Comparison of ENCODE assay signal across 14 cellular contexts in genomic region chr12:19239616-19240234, GRCh38.
A peak's percentile ranks its signal among the peaks of the same experiment; 100 is the strongest.
DNase-seq lines count a peak whose midpoint lies in the region; ATAC-seq and TF ChIP-seq lines count a peak whose summit lies in the region.
"Had no signal": no experiment of that assay in that cellular context is flagged by ENCODE, and none has a peak within 500 bp of the region (broad histone marks: within the 10 kb centered on the region; RNA-seq: fewer than 3 reads in every experiment).

No MANE protein-coding gene starts in this region.

- CTCF ChIA-PET in AG04450 (lab: Charles Lee) = interaction anchor here (1.1 kb wide), 1 partner anchor 809 kb away, joined by 6 read pairs; no protein-coding TSS in a partner anchor

- H3K4me2 ChIP-seq in Karpas-422 (ENCODE audit: low read depth, low read length, poor library complexity, severe bottlenecking) (peak overlapping the region; percentile 68), mesendoderm (ENCODE audit: low read length) (no peak overlapping the region)

- no peak overlapping the region for H3K18ac ChIP-seq in mesendoderm (ENCODE audit: low read length)

- H3K79me2 ChIP-seq in Karpas-422 (ENCODE audit: low read length) = peaks cover 97% of the 10 kb centered on the region
- peaks cover 4% of the 10 kb centered on the region for H3K79me2 ChIP-seq in mesendoderm (ENCODE audit: control insufficient read depth, insufficient read depth, low read length)

- H3K9me3 ChIP-seq in AG04450 (ENCODE audit: control insufficient read depth, insufficient read depth, low read length) = no peaks in the 10 kb centered on the region
- no peaks in the 10 kb centered on the region for H3K9me3 ChIP-seq in Karpas-422 (ENCODE audit: low read length)
- H3K9me3 ChIP-seq: body of pancreas, HAP-1 had no signal

- POLR2A ChIA-PET in AG04450 (lab: Yijun Ruan, JAX) = no interaction called here

- no peak overlapping the region for H2BK5ac ChIP-seq in mesendoderm (ENCODE audit: low read length)

- ATAC-seq in HG03175 (IDR thresholded peaks at IDR 0.05; ENCODE audit: unreplicated experiment) = no peak
- no peak for ATAC-seq in HG03139 (IDR thresholded peaks at IDR 0.05; ENCODE audit: unreplicated experiment)
- ATAC-seq: activated T-cell treated with anti-CD3 and anti-CD28 coated beads, Interleukin-2, amount 50 U/mL, for 4 hours; body of pancreas had no signal

- H3K9me2 ChIP-seq in Karpas-422 (replicated peaks; ENCODE audit: insufficient read depth, low read length) = no peaks in the 10 kb centered on the region

- no peak overlapping the region for H2BK15ac ChIP-seq in mesendoderm (replicated peaks; ENCODE audit: low read depth)

- DNase-seq in AG04450 (ENCODE audit: low read depth, low spot score) (no peak), Karpas-422 (no peak), cardiac fibroblast (ENCODE audit: low read depth in 2 of 2) (peak; percentile 63 to 80), mesendoderm (peak; percentile 36), NCI-H2107 (lab: John Stamatoyannopoulos, UW) (no peak), GOT3 (lab: John Stamatoyannopoulos, UW) (no peak)
- DNase-seq: activated T-cell treated with anti-CD3 and anti-CD28 coated beads, Interleukin-2, amount 50 U/mL, for 4 hours; body of pancreas; MV-4-11 had no signal

- H2AFZ ChIP-seq in Karpas-422 (ENCODE audit: low read length) = no peak overlapping the region
- H2AFZ ChIP-seq: parathyroid adenoma had no signal

- H3K4ac ChIP-seq in mesendoderm (ENCODE audit: low read depth, low read length) = no peak overlapping the region

- H4K5ac ChIP-seq in mesendoderm (ENCODE audit: low read length) = no peak overlapping the region

- H3K36me3 ChIP-seq in Karpas-422 (ENCODE audit: insufficient read depth, low read length) (no peaks in the 10 kb centered on the region; the same call in 1 of the 2 replicates), mesendoderm (ENCODE audit: control insufficient read depth, insufficient read depth, low read length) (no peaks in the 10 kb centered on the region)
- H3K36me3 ChIP-seq: HAP-1 had no signal

- H3K9ac ChIP-seq in Karpas-422 (ENCODE audit: low read length) = no peak overlapping the region
- H3K9ac ChIP-seq in mesendoderm (ENCODE audit: low read length) = no peak overlapping the region
- H3K9ac ChIP-seq: parathyroid adenoma had no signal

- no peak overlapping the region for H2AK5ac ChIP-seq in mesendoderm (ENCODE audit: low read length)

- peaks cover 85% of the 10 kb centered on the region for H3K4me1 ChIP-seq in Karpas-422 (ENCODE audit: low read length)
- H3K4me1 ChIP-seq in mesendoderm (ENCODE audit: control insufficient read depth, low read depth, low read length) = no peaks in the 10 kb centered on the region
- H3K4me1 ChIP-seq: HAP-1 had no signal

- peaks cover 5% of the 10 kb centered on the region for H3K79me1 ChIP-seq in mesendoderm (ENCODE audit: low read length)

- H3K4me3 ChIP-seq in AG04450 (ENCODE audit: low read depth, low read length) = peak overlapping the region; percentile 20; the same call in 1 of the 2 replicates
- H3K4me3 ChIP-seq in Karpas-422 (ENCODE audit: low read length) = 0 out of 2 replicates have a peak overlapping the region, but pooled peaks have one; percentile 7
- H3K4me3 ChIP-seq in cardiac fibroblast (replicated peaks in 1 of 2; ENCODE audit: low read depth in 2 of 2, low read length in 2 of 2) = peak overlapping the region in 1 of 2 donors; percentile 22
- H3K4me3 ChIP-seq in mesendoderm (ENCODE audit: low read length) = no peak overlapping the region
- H3K4me3 ChIP-seq: body of pancreas, HAP-1 had no signal

- H3K23ac ChIP-seq in mesendoderm (ENCODE audit: low read length) = no peak overlapping the region

- H3K27ac ChIP-seq in AG04450 (ENCODE audit: low read depth, low read length) = peak overlapping the region; percentile 53
- peak overlapping the region; percentile 91 for H3K27ac ChIP-seq in Karpas-422 (ENCODE audit: low read length)
- H3K27ac ChIP-seq in mesendoderm (ENCODE audit: low read depth, low read length) = no peak overlapping the region
- H3K27ac ChIP-seq: body of pancreas, epithelial cell of prostate, parathyroid adenoma had no signal

- H2BK120ac ChIP-seq in mesendoderm (ENCODE audit: low read depth, low read length) = no peak overlapping the region

- no peak overlapping the region for H3K56ac ChIP-seq in mesendoderm (ENCODE audit: low read length)

- no peak overlapping the region for H4K8ac ChIP-seq in mesendoderm (ENCODE audit: low read depth, low read length)

- no peaks in the 10 kb centered on the region for H4K20me1 ChIP-seq in Karpas-422 (ENCODE audit: insufficient read depth, low read depth, low read length)

- H3K27me3 ChIP-seq in AG04450 (ENCODE audit: control insufficient read depth, insufficient read depth, low read length) (no peaks in the 10 kb centered on the region), Karpas-422 (ENCODE audit: low read length) (no peaks in the 10 kb centered on the region), mesendoderm (ENCODE audit: insufficient read depth, low read length, poor library complexity) (no peaks in the 10 kb centered on the region)
- H3K27me3 ChIP-seq: body of pancreas had no signal

- TF ChIP-seq CTCF in AG04450 (IDR thresholded peaks at IDR 0.05; ENCODE audit: low read depth, low read length) (no peak), cardiac fibroblast (IDR thresholded peaks at IDR 0.05; ENCODE audit: low read depth, low read length) (no peak)

- no CpG with 5 or more reads among the region's 6 CpGs for WGBS in mesendoderm (ENCODE audit: extremely low coverage, insufficient coverage, low lambda C conversion rate)

Comparison
In these comparisons a context has a peak if more than half of its experiments do, and no peak if none do; other contexts are left out.
1. DNase-seq: peak in cardiac fibroblast (2 of 2) and mesendoderm (single experiment); none in AG04450 (single experiment), Karpas-422 (single experiment), NCI-H2107 (single experiment) and GOT3 (single experiment).